Comparison of ENCODE assay signal across 14 cellular contexts in genomic region chr9:115006660-115007059, GRCh38.
A peak's percentile ranks its signal among the peaks of the same experiment; 100 is the strongest.
DNase-seq lines count a peak whose midpoint lies in the region; ATAC-seq, FAIRE-seq and TF ChIP-seq lines count a peak whose summit lies in the region.
"Had no signal": no experiment of that assay in that cellular context is flagged by ENCODE, and none has a peak within 500 bp of the region (broad histone marks: within the 10 kb centered on the region; RNA-seq: fewer than 3 reads in every experiment).

No MANE protein-coding gene starts in this region.

- H3K4me2 ChIP-seq in keratinocyte (ENCODE audit: control insufficient read depth, extremely low read depth, insufficient read depth, low read depth, low read length) = no peak overlapping the region

- peak; percentile 84 for FAIRE-seq in keratinocyte (lab: Jason Lieb, UNC)
- FAIRE-seq: endothelial cell of umbilical vein had no signal

- H3K4me3 ChIP-seq in keratinocyte (ENCODE audit: control insufficient read depth in 2 of 3, extremely low read depth in 1 of 3, insufficient read depth in 2 of 3, low read depth in 1 of 3, low read length in 3 of 3) = no peak overlapping the region
- H3K4me3 ChIP-seq: left ventricle myocardium inferior, SK-N-MC had no signal

- H4K20me1 ChIP-seq in keratinocyte (ENCODE audit: control insufficient read depth, extremely low read depth, insufficient read depth, low read length) = no peaks in the 10 kb centered on the region

- H3K27me3 ChIP-seq in keratinocyte (ENCODE audit: control insufficient read depth, extremely low read depth, insufficient read depth, low read length) = peaks cover 5% of the 10 kb centered on the region

- no peaks in the 10 kb centered on the region for H3K9me3 ChIP-seq in keratinocyte (ENCODE audit: control insufficient read depth, low read depth, low read length)

- H3K36me3 ChIP-seq in keratinocyte (ENCODE audit: control insufficient read depth in 2 of 2, extremely low read depth in 1 of 2, insufficient read depth in 2 of 2, low read length in 2 of 2) = no peaks in the 10 kb centered on the region
- H3K36me3 ChIP-seq: left ventricle myocardium inferior had no signal

- peak; percentile 77 for DNase-seq in AG09319 (ENCODE audit: extremely low read depth, low read depth)
- peak; percentile 92 for DNase-seq in HCEC 1CT
- peak; percentile 56 to 63 for DNase-seq in activated T-cell treated with anti-CD3 and anti-CD28 coated beads, Interleukin-2, amount 50 U/mL, for 48 hours
- DNase-seq in keratinocyte (ENCODE audit: low read depth, low spot score) = no peak
- no peak for DNase-seq in middle frontal gyrus (ENCODE audit: extremely low spot score, low spot score)
- no peak for DNase-seq in cerebellum (ENCODE audit: low spot score)
- no peak for DNase-seq in GDM1 (lab: John Stamatoyannopoulos, UW)
- DNase-seq: DMS79, H9, left ventricle myocardium inferior, NCI-H2081 treated with DMSO at 0.1 percent for 48 hours had no signal

- H3K27ac ChIP-seq in keratinocyte (ENCODE audit: control insufficient read depth, insufficient read depth, low read length) = no peak overlapping the region
- H3K27ac ChIP-seq: left ventricle myocardium inferior, SK-N-MC had no signal

- dilution Hi-C loops in keratinocyte (cut with MboI; ENCODE audit: extremely low pct_ligation_motif_present, low sequenced_read_pairs) = loop anchor here (25.0 kb wide), 1 partner anchor 319 kb away; the partner anchor contains the start of gene TEX48

- H3K9me1 ChIP-seq in keratinocyte (ENCODE audit: control insufficient read depth, extremely low read depth, insufficient read depth, low read length) = no peaks in the 10 kb centered on the region

- ATAC-seq in GM21717 (IDR thresholded peaks at IDR 0.05; ENCODE audit: unreplicated experiment) = no peak

- H3K79me2 ChIP-seq in keratinocyte (ENCODE audit: control insufficient read depth, insufficient read depth, low read length) = no peaks in the 10 kb centered on the region

- H2AFZ ChIP-seq in keratinocyte (ENCODE audit: control insufficient read depth, low read length) = no peak overlapping the region

- TF ChIP-seq CTCF in AG09319 (IDR thresholded peaks at IDR 0.05; ENCODE audit: low read depth, low read length) (no peak), keratinocyte (optimal IDR thresholded peaks at IDR 0.05 in 1 of 3, IDR thresholded peaks at IDR 0.05 in 1 of 3, conservative IDR thresholded peaks at IDR 0.05 in 1 of 3; ENCODE audit: extremely low read depth in 1 of 3, insufficient read depth in 2 of 3, low read length in 3 of 3) (no peak)

- no peak overlapping the region for H3K9ac ChIP-seq in keratinocyte (ENCODE audit: control insufficient read depth, extremely low read depth, insufficient read depth, low read length)

- H3K4me1 ChIP-seq in keratinocyte (ENCODE audit: control insufficient read depth, extremely low read depth, insufficient read depth, low read length) = peaks cover 3% of the 10 kb centered on the region
- H3K4me1 ChIP-seq: left ventricle myocardium inferior had no signal

Comparison
In these comparisons a context has a peak if more than half of its experiments do, and no peak if none do; other contexts are left out.
1. DNase-seq: peak in AG09319 (single experiment), HCEC 1CT (single experiment) and activated T-cell treated with anti-CD3 and anti-CD28 coated beads, Interleukin-2, amount 50 U/mL, for 48 hours (2 of 2); none in keratinocyte (single experiment), middle frontal gyrus (single experiment), cerebellum (single experiment) and GDM1 (single experiment).